Comparison of ENCODE assay signal across 1 cellular context in genomic region chr6:36120539-36120938, GRCh38.
TF ChIP-seq lines count a peak whose summit lies in the region.

No MANE protein-coding gene starts in this region.

TF ChIP-seq in K562, 482 proteins besides CTCF, POLR2A, EP300 and RAD21 (continued from another document and continues in another):
- no peak for TF ChIP-seq ZNF408 (CRISPR knock-in tag; IDR thresholded peaks at IDR 0.05; ENCODE audit: low read depth)
- no peak for TF ChIP-seq RBM39 (optimal IDR thresholded peaks at IDR 0.05; ENCODE audit: low read depth, low read length)
- no peak for TF ChIP-seq ZNF41 (CRISPR knock-in tag; conservative IDR thresholded peaks at IDR 0.05)
- TF ChIP-seq ESRRA (IDR thresholded peaks at IDR 0.05; ENCODE audit: borderline replicate concordance, low read depth): no peak
- no peak for TF ChIP-seq ZNF586 (CRISPR knock-in tag; conservative IDR thresholded peaks at IDR 0.05)
- no peak for TF ChIP-seq BRCA1 (IDR thresholded peaks at IDR 0.05)
- TF ChIP-seq BRCA1 (CRISPR knock-in tag; IDR thresholded peaks at IDR 0.05): no peak
- TF ChIP-seq, protein P1, sequence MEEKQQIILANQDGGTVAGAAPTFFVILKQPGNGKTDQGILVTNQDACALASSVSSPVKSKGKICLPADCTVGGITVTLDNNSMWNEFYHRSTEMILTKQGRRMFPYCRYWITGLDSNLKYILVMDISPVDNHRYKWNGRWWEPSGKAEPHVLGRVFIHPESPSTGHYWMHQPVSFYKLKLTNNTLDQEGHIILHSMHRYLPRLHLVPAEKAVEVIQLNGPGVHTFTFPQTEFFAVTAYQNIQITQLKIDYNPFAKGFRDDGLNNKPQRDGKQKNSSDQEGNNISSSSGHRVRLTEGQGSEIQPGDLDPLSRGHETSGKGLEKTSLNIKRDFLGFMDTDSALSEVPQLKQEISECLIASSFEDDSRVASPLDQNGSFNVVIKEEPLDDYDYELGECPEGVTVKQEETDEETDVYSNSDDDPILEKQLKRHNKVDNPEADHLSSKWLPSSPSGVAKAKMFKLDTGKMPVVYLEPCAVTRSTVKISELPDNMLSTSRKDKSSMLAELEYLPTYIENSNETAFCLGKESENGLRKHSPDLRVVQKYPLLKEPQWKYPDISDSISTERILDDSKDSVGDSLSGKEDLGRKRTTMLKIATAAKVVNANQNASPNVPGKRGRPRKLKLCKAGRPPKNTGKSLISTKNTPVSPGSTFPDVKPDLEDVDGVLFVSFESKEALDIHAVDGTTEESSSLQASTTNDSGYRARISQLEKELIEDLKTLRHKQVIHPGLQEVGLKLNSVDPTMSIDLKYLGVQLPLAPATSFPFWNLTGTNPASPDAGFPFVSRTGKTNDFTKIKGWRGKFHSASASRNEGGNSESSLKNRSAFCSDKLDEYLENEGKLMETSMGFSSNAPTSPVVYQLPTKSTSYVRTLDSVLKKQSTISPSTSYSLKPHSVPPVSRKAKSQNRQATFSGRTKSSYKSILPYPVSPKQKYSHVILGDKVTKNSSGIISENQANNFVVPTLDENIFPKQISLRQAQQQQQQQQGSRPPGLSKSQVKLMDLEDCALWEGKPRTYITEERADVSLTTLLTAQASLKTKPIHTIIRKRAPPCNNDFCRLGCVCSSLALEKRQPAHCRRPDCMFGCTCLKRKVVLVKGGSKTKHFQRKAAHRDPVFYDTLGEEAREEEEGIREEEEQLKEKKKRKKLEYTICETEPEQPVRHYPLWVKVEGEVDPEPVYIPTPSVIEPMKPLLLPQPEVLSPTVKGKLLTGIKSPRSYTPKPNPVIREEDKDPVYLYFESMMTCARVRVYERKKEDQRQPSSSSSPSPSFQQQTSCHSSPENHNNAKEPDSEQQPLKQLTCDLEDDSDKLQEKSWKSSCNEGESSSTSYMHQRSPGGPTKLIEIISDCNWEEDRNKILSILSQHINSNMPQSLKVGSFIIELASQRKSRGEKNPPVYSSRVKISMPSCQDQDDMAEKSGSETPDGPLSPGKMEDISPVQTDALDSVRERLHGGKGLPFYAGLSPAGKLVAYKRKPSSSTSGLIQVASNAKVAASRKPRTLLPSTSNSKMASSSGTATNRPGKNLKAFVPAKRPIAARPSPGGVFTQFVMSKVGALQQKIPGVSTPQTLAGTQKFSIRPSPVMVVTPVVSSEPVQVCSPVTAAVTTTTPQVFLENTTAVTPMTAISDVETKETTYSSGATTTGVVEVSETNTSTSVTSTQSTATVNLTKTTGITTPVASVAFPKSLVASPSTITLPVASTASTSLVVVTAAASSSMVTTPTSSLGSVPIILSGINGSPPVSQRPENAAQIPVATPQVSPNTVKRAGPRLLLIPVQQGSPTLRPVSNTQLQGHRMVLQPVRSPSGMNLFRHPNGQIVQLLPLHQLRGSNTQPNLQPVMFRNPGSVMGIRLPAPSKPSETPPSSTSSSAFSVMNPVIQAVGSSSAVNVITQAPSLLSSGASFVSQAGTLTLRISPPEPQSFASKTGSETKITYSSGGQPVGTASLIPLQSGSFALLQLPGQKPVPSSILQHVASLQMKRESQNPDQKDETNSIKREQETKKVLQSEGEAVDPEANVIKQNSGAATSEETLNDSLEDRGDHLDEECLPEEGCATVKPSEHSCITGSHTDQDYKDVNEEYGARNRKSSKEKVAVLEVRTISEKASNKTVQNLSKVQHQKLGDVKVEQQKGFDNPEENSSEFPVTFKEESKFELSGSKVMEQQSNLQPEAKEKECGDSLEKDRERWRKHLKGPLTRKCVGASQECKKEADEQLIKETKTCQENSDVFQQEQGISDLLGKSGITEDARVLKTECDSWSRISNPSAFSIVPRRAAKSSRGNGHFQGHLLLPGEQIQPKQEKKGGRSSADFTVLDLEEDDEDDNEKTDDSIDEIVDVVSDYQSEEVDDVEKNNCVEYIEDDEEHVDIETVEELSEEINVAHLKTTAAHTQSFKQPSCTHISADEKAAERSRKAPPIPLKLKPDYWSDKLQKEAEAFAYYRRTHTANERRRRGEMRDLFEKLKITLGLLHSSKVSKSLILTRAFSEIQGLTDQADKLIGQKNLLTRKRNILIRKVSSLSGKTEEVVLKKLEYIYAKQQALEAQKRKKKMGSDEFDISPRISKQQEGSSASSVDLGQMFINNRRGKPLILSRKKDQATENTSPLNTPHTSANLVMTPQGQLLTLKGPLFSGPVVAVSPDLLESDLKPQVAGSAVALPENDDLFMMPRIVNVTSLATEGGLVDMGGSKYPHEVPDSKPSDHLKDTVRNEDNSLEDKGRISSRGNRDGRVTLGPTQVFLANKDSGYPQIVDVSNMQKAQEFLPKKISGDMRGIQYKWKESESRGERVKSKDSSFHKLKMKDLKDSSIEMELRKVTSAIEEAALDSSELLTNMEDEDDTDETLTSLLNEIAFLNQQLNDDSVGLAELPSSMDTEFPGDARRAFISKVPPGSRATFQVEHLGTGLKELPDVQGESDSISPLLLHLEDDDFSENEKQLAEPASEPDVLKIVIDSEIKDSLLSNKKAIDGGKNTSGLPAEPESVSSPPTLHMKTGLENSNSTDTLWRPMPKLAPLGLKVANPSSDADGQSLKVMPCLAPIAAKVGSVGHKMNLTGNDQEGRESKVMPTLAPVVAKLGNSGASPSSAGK (IDR thresholded peaks at IDR 0.05): peak; percentile 32; the same call in 1 of the 2 replicates
- no peak for TF ChIP-seq ARHGAP35 (IDR thresholded peaks at IDR 0.05; ENCODE audit: partially characterized antibody)
- no peak for TF ChIP-seq CREB3L1 (IDR thresholded peaks at IDR 0.05; ENCODE audit: borderline replicate concordance, low read depth)
- TF ChIP-seq FOXP1 (CRISPR knock-in tag; IDR thresholded peaks at IDR 0.05): no peak
- no peak for TF ChIP-seq HMBOX1 (IDR thresholded peaks at IDR 0.05)
- no peak for TF ChIP-seq ZNF77 (CRISPR knock-in tag; IDR thresholded peaks at IDR 0.05)
- TF ChIP-seq HDAC8 (tag; IDR thresholded peaks at IDR 0.05): no peak
- no peak for TF ChIP-seq BDP1 (IDR thresholded peaks at IDR 0.05; ENCODE audit: insufficient read depth, insufficient read length)
- no peak for TF ChIP-seq ARNT (IDR thresholded peaks at IDR 0.05)
- no peak for TF ChIP-seq BCL6 (CRISPR knock-in tag; IDR thresholded peaks at IDR 0.05)
- no peak for TF ChIP-seq NELFE (IDR thresholded peaks at IDR 0.05; ENCODE audit: insufficient read depth, insufficient read length)
- TF ChIP-seq SMAD2 (IDR thresholded peaks at IDR 0.05; ENCODE audit: low read depth, low read length): no peak
- no peak for TF ChIP-seq CREBBP (IDR thresholded peaks at IDR 0.05; ENCODE audit: low read depth, low read length)
- no peak for TF ChIP-seq BCLAF1 (IDR thresholded peaks at IDR 0.05; ENCODE audit: borderline replicate concordance in 1 of 2, control insufficient read depth in 1 of 2, low read depth in 2 of 2, low read length in 1 of 2)
- no peak for TF ChIP-seq RFX7 (CRISPR knock-in tag; IDR thresholded peaks at IDR 0.05)
- TF ChIP-seq ZNF184 (CRISPR knock-in tag; IDR thresholded peaks at IDR 0.05): no peak
- TF ChIP-seq EWSR1 (IDR thresholded peaks at IDR 0.05; ENCODE audit: borderline replicate concordance, low read depth, partially characterized antibody): no peak
- no peak for TF ChIP-seq SRSF7 (optimal IDR thresholded peaks at IDR 0.05; ENCODE audit: low read depth, low read length)
- TF ChIP-seq, protein P2, sequence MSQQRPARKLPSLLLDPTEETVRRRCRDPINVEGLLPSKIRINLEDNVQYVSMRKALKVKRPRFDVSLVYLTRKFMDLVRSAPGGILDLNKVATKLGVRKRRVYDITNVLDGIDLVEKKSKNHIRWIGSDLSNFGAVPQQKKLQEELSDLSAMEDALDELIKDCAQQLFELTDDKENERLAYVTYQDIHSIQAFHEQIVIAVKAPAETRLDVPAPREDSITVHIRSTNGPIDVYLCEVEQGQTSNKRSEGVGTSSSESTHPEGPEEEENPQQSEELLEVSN (IDR thresholded peaks at IDR 0.05; ENCODE audit: borderline replicate concordance in 1 of 2, extremely low read depth in 1 of 2, insufficient read depth in 1 of 2, insufficient read length in 1 of 2, low read depth in 1 of 2, low read length in 1 of 2, poor library complexity in 1 of 2, severe bottlenecking in 1 of 2): peak in 1 of 2 experiments; percentile 74
- TF ChIP-seq ZNF224 (CRISPR knock-in tag; IDR thresholded peaks at IDR 0.05): no peak
- peak; percentile 30 for TF ChIP-seq CREM (IDR thresholded peaks at IDR 0.05; ENCODE audit: low read depth)
- 0 out of 2 replicates have a peak, but pooled peaks have one; percentile 56 for TF ChIP-seq PURB (CRISPR knock-in tag; IDR thresholded peaks at IDR 0.05; ENCODE audit: low read depth)
- peak; percentile 38; the same call in 1 of the 2 replicates for TF ChIP-seq GABPA (tag; conservative IDR thresholded peaks at IDR 0.05; ENCODE audit: low read depth)
- TF ChIP-seq ETV1 (tag; conservative IDR thresholded peaks at IDR 0.05; ENCODE audit: low read depth): no peak
- TF ChIP-seq YY1 (IDR thresholded peaks at IDR 0.05; ENCODE audit: borderline replicate concordance in 1 of 3, control insufficient read depth in 1 of 3, extremely low read depth in 1 of 3, insufficient read depth in 3 of 3, insufficient read length in 1 of 3, insufficient replicate concordance in 2 of 3, low read depth in 1 of 3, low read length in 2 of 3): no peak
- TF ChIP-seq MYNN (IDR thresholded peaks at IDR 0.05): no peak
- TF ChIP-seq MYNN (CRISPR knock-in tag; IDR thresholded peaks at IDR 0.05): no peak
- TF ChIP-seq, protein P3, sequence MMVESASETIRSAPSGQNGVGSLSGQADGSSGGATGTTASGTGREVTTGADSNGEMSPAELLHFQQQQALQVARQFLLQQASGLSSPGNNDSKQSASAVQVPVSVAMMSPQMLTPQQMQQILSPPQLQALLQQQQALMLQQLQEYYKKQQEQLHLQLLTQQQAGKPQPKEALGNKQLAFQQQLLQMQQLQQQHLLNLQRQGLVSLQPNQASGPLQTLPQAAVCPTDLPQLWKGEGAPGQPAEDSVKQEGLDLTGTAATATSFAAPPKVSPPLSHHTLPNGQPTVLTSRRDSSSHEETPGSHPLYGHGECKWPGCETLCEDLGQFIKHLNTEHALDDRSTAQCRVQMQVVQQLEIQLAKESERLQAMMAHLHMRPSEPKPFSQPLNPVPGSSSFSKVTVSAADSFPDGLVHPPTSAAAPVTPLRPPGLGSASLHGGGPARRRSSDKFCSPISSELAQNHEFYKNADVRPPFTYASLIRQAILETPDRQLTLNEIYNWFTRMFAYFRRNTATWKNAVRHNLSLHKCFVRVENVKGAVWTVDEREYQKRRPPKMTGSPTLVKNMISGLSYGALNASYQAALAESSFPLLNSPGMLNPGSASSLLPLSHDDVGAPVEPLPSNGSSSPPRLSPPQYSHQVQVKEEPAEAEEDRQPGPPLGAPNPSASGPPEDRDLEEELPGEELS (CRISPR knock-in tag; IDR thresholded peaks at IDR 0.05; ENCODE audit: borderline replicate concordance): 0 out of 2 replicates have a peak, but pooled peaks have one; percentile 28
- TF ChIP-seq ZNF431 (CRISPR knock-in tag; IDR thresholded peaks at IDR 0.05): no peak
- TF ChIP-seq ZBTB12 (CRISPR knock-in tag; IDR thresholded peaks at IDR 0.05): no peak
